8 cellular contexts compared by ENCODE assay signal in the genomic region with DNA sequence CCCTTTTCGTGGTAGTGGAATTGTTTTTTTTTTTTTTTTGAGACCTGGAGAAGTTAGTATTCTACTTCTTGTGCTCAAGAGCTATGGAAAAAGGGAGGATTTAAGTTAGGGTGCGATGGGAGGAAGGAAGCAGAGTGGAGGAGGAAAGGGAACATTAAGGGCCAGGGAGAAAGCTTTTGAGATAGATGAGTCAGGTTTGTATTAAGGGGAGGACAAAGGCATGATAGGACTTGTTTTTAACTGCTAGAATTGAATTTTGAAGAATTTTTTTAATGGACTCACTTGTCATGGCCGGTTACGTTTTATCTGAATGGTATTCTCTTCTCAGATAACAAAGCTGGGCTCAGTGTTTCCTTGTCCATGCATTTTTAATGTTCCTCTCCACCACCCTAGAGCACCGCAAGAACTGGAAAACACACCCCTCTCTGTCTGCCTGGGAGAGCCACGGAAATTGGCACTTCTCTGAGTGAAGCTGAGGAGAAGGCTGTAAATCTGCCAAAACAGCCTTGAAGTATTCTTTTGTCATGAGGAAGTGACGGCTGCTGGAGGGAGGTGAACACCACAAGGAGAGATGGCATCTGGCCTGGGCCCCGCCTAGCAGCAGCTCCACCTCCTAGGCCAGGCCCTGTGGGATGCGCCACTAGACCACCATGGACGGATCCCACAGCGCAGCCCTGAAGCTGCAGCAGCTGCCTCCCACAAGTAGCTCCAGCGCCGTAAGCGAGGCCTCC. TPM values are rescaled to one million over a fixed set of nuclear protein-coding genes. Genes with fewer than 3 reads are reported as not detected.
DNase-seq lines count a peak whose midpoint lies in the region; ATAC-seq and TF ChIP-seq lines count a peak whose summit lies in the region.

No MANE protein-coding gene starts in this region.

- H3K14ac ChIP-seq in H9 (ENCODE audit: insufficient read depth, low read length) = no peak overlapping the region

- no peak overlapping the region for H2AK5ac ChIP-seq in H9 (ENCODE audit: insufficient read length, low read length)

- no CpG with 5 or more reads among the region's 14 CpGs for WGBS in H9 (ENCODE audit: extremely low coverage, insufficient read length, low lambda C conversion rate)

- no peaks in the 10 kb centered on the region for H3K79me2 ChIP-seq in H9 (ENCODE audit: insufficient read depth, low read length)

- no peak overlapping the region for H3K18ac ChIP-seq in H9 (ENCODE audit: insufficient read length, low read depth, low read length)

- no peak overlapping the region for H3K9ac ChIP-seq in H9 (ENCODE audit: extremely low read depth, insufficient read length, low read length)

- no peak overlapping the region for H2BK120ac ChIP-seq in H9 (ENCODE audit: low read depth, low read length, poor library complexity, severe bottlenecking)

- no peak overlapping the region for H2BK15ac ChIP-seq in H9 (ENCODE audit: low read depth, low read length)

- H3K4me1 ChIP-seq in H9 (ENCODE audit: insufficient read depth, low read length) = no peaks in the 10 kb centered on the region; the same call in 1 of the 2 replicates

- H3K27ac Mint-ChIP-seq in H9 = peak overlapping the region in 2 of 3 experiments; percentile 19 to 78; a peak in 4 of 7 replicates
- no peak overlapping the region for H3K27ac Mint-ChIP-seq in natural killer cell treated with Interleukin-12 subunit alpha and Interleukin-12 subunit beta and Interleukin-15 and Interleukin-18, amount 100 ng/mL, for 72 hours

- H3K23me2 ChIP-seq in H9 (ENCODE audit: insufficient read length, low read depth, low read length, poor library complexity, severe bottlenecking) = peaks cover 6% of the 10 kb centered on the region

- H3K9me3 Mint-ChIP-seq in H9 = no peaks in the 10 kb centered on the region; a peak in 1 of 5 replicates
- no peaks in the 10 kb centered on the region for H3K9me3 Mint-ChIP-seq in natural killer cell treated with Interleukin-12 subunit alpha and Interleukin-12 subunit beta and Interleukin-15 and Interleukin-18, amount 100 ng/mL, for 72 hours

- H3K4me3 Mint-ChIP-seq in H9 = no peak overlapping the region; a peak in 1 of 5 replicates
- H3K4me3 Mint-ChIP-seq in natural killer cell treated with Interleukin-12 subunit alpha and Interleukin-12 subunit beta and Interleukin-15 and Interleukin-18, amount 100 ng/mL, for 72 hours = no peak overlapping the region

- H2AFZ ChIP-seq in H9 (ENCODE audit: low read length) = no peak overlapping the region

- no peak overlapping the region for H4K5ac ChIP-seq in H9 (ENCODE audit: insufficient read length, low read depth, low read length)

- peaks cover 29 to 31% of the 10 kb centered on the region in 2 experiments for H3K4me1 Mint-ChIP-seq in H9
- H3K4me1 Mint-ChIP-seq in natural killer cell treated with Interleukin-12 subunit alpha and Interleukin-12 subunit beta and Interleukin-15 and Interleukin-18, amount 100 ng/mL, for 72 hours (ENCODE audit: low read depth in 2 of 2) = peaks cover 30 to 34% of the 10 kb centered on the region in 2 donors

- no peak overlapping the region for H3K23ac ChIP-seq in H9 (ENCODE audit: insufficient read length, low read depth, low read length)

- no peak overlapping the region for H3T11ph ChIP-seq in H9 (ENCODE audit: low read length)

- H4K91ac ChIP-seq in H9 (ENCODE audit: insufficient read length, low read depth, low read length) = no peak overlapping the region

- H3K4ac ChIP-seq in H9 (ENCODE audit: low read depth, low read length) = no peak overlapping the region

- peaks cover 3 to 4% (median 3%) of the 10 kb centered on the region in 3 experiments; a peak in 5 of 7 replicates for H3K36me3 Mint-ChIP-seq in H9 (ENCODE audit: insufficient read depth in 1 of 3, low read depth in 3 of 3)
- H3K36me3 Mint-ChIP-seq in natural killer cell treated with Interleukin-12 subunit alpha and Interleukin-12 subunit beta and Interleukin-15 and Interleukin-18, amount 100 ng/mL, for 72 hours = peaks cover 4% of the 10 kb centered on the region

- no peaks in the 10 kb centered on the region for H3K79me1 ChIP-seq in H9 (ENCODE audit: insufficient read depth, low read depth, low read length, poor library complexity, severe bottlenecking)

- no peak overlapping the region for H2BK5ac ChIP-seq in H9 (ENCODE audit: insufficient read length, low read length)

- no peak overlapping the region for H2BK12ac ChIP-seq in H9 (ENCODE audit: insufficient read length, low read depth, low read length)

- DNase-seq in H9 (peak; percentile 52), NCI-H226 (peak; percentile 96), putamen (ENCODE audit: low spot score) (peak; percentile 75), NCI-H2171 (lab: John Stamatoyannopoulos, UW) (no peak)
- no peak for DNase-seq in natural killer cell treated with Interleukin-12 subunit alpha and Interleukin-12 subunit beta and Interleukin-15 and Interleukin-18, amount 100 ng/mL, for 72 hours (ENCODE audit: low spot score)

- H4K8ac ChIP-seq in H9 (replicated peaks; ENCODE audit: insufficient read length, low read depth, low read length) = no peak overlapping the region

- H3K27ac ChIP-seq in H9 (ENCODE audit: insufficient read length, low read depth, low read length) (no peak overlapping the region), cingulate gyrus (ENCODE audit: low read depth, low read length) (peak overlapping the region; percentile 76)

- ATAC-seq in natural killer cell treated with Interleukin-12 subunit alpha and Interleukin-12 subunit beta and Interleukin-15 and Interleukin-18, amount 100 ng/mL, for 72 hours = no peak
- no peak for ATAC-seq in HG02852 (IDR thresholded peaks at IDR 0.05; ENCODE audit: unreplicated experiment)
- no peak for ATAC-seq in GM21529 (IDR thresholded peaks at IDR 0.05; ENCODE audit: unreplicated experiment)

- H3K27me3 Mint-ChIP-seq in H9 (ENCODE audit: low read depth) = peaks cover 3% of the 10 kb centered on the region
- H3K27me3 Mint-ChIP-seq in natural killer cell treated with Interleukin-12 subunit alpha and Interleukin-12 subunit beta and Interleukin-15 and Interleukin-18, amount 100 ng/mL, for 72 hours = no peaks in the 10 kb centered on the region

- no peaks in the 10 kb centered on the region for H3K27me3 ChIP-seq in H9 (ENCODE audit: insufficient read depth, low read length)

- no peak overlapping the region for H3K56ac ChIP-seq in H9 (ENCODE audit: insufficient read length, low read depth, low read length)

- H3K4me2 ChIP-seq in H9 (ENCODE audit: insufficient read depth, insufficient read length, low read length) = no peak overlapping the region

- no peak overlapping the region for H2BK20ac ChIP-seq in H9 (ENCODE audit: low read depth, low read length, poor library complexity, severe bottlenecking)

- H4K20me1 ChIP-seq in H9 (ENCODE audit: control insufficient read depth, insufficient read depth, insufficient read length) = no peaks in the 10 kb centered on the region

- TF ChIP-seq CTCF in H9 (conservative IDR thresholded peaks at IDR 0.05) = no peak

- no peaks in the 10 kb centered on the region for H3K9me3 ChIP-seq in H9 (ENCODE audit: control insufficient read depth, low read depth, low read length)

RNA-seq across cellular contexts. Expression of a gene that starts 3.5 kb away (rescaled TPM):
- total RNA-seq in H9 (2021) = 7.7 and 7.9 TPM in 2 replicates
- 10 to 100 TPM; 22.0 to 28.1 TPM for total RNA-seq in natural killer cell treated with Interleukin-12 subunit alpha and Interleukin-12 subunit beta and Interleukin-15 and Interleukin-18, amount 100 ng/mL, for 72 hours

RNA-seq across cellular contexts. Expression of a gene that starts 5.5 kb away (rescaled TPM):
- 8.3 and 9.5 TPM in 2 replicates for total RNA-seq in H9 (2021)
- 1 to 10 TPM; 2.3 to 5.4 TPM for total RNA-seq in natural killer cell treated with Interleukin-12 subunit alpha and Interleukin-12 subunit beta and Interleukin-15 and Interleukin-18, amount 100 ng/mL, for 72 hours

Comparison
In these comparisons a context has a peak if more than half of its experiments do, and no peak if none do; other contexts are left out.
1. DNase-seq: peak in H9 (single experiment), NCI-H226 (single experiment) and putamen (single experiment); none in NCI-H2171 (single experiment) and natural killer cell treated with Interleukin-12 subunit alpha and Interleukin-12 subunit beta and Interleukin-15 and Interleukin-18, amount 100 ng/mL, for 72 hours (single experiment).
2. H3K27ac Mint-ChIP-seq: peak in H9 (2 of 3); none in natural killer cell treated with Interleukin-12 subunit alpha and Interleukin-12 subunit beta and Interleukin-15 and Interleukin-18, amount 100 ng/mL, for 72 hours (0 of 2).